Comparison of ENCODE assay signal across 18 cellular contexts in the genomic region with DNA sequence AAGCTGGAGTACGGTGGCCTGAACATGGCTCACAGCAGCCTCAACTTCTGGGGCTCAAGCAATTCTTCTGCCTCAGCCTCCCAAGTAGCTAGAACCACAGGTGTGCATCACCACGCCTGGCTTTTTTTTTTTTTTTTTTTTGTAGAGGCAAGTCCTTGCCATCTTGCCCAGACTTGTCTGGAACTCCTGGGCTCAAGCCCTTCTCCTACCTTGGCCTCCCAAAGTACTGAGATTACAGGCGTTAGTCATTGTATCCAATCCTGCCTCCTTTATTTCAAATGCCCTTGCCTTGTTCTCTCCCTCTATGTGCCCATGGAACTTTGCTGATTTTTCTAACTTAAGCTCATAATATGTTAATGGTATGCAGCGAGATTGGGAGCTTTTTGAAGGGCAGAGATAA. TPM values are rescaled to one million over a fixed set of nuclear protein-coding genes. Genes with fewer than 3 reads are reported as not detected.
A peak's percentile ranks its signal among the peaks of the same experiment; 100 is the strongest.
DNase-seq lines count a peak whose midpoint lies in the region; ATAC-seq and TF ChIP-seq lines count a peak whose summit lies in the region.
"Had no signal": no experiment of that assay in that cellular context is flagged by ENCODE, and none has a peak within 500 bp of the region (broad histone marks: within the 10 kb centered on the region; RNA-seq: fewer than 3 reads in every experiment).

No MANE protein-coding gene starts in this region.

- no peaks in the 10 kb centered on the region for H3K4me1 ChIP-seq in GM23338 (ENCODE audit: insufficient read depth)
- no peaks in the 10 kb centered on the region for H3K4me1 ChIP-seq in mesodermal cell (ENCODE audit: control insufficient read depth, insufficient read depth, low read length, poor library complexity, severe bottlenecking)

- H3K27ac Mint-ChIP-seq in GM23338 (no peak overlapping the region), endothelial cell (ENCODE audit: unreplicated experiment) (peak overlapping the region; percentile 67)
- H3K27ac Mint-ChIP-seq: B cell; CD8-positive, alpha-beta T cell had no signal

- no peaks in the 10 kb centered on the region for H3K79me2 ChIP-seq in GM23338 (replicated peaks; ENCODE audit: insufficient read depth)

- no peak for TF ChIP-seq CTCF in GM23338 (conservative IDR thresholded peaks at IDR 0.05; ENCODE audit: low read depth in 2 of 2)
- no peak for TF ChIP-seq CTCF in endothelial cell (IDR thresholded peaks at IDR 0.05; ENCODE audit: unreplicated experiment)

- H3K9me3 Mint-ChIP-seq in GM23338 (no peaks in the 10 kb centered on the region), endothelial cell (ENCODE audit: unreplicated experiment) (no peaks in the 10 kb centered on the region)
- H3K9me3 Mint-ChIP-seq: CD8-positive, alpha-beta T cell had no signal

- peaks cover 2% of the 10 kb centered on the region; the same call in 2 of the 3 replicates for H3K4me1 Mint-ChIP-seq in GM23338
- H3K4me1 Mint-ChIP-seq in endothelial cell (ENCODE audit: unreplicated experiment): peaks cover 19% of the 10 kb centered on the region
- H3K4me1 Mint-ChIP-seq: B cell had no signal

- H3K27ac ChIP-seq in GM23338 (ENCODE audit: low read depth) (no peak overlapping the region), mesodermal cell (ENCODE audit: low read depth, low read length, severe bottlenecking) (peak overlapping the region; percentile 0)
- H3K27ac ChIP-seq: BLaER1 treated with 17β-estradiol and CSF1 and Interleukin-3, amounts not matched to agents 10 nM and 100 nM had no signal

- H3K27me3 Mint-ChIP-seq in GM23338 (ENCODE audit: insufficient read depth, low read depth, poor library complexity) (peaks cover 3% of the 10 kb centered on the region), endothelial cell (ENCODE audit: unreplicated experiment) (no peaks in the 10 kb centered on the region)

- H3K4me2 ChIP-seq in GM23338: no peak overlapping the region
- H3K4me2 ChIP-seq: BLaER1 treated with 17β-estradiol and CSF1 and Interleukin-3, amounts not matched to agents 10 nM and 100 nM had no signal

- WGBS in mesodermal cell (ENCODE audit: insufficient coverage in 2 of 2), 2 experiments: 90 to 100% methylated on average over 1 to 2 of the region's 4 CpGs

- H3F3A ChIP-seq in GM23338 (replicated peaks; ENCODE audit: low read depth): no peaks in the 10 kb centered on the region

- H3K9me3 ChIP-seq in mesodermal cell (ENCODE audit: control insufficient read depth, low read length): no peaks in the 10 kb centered on the region

- no peaks in the 10 kb centered on the region for H4K20me1 ChIP-seq in GM23338 (replicated peaks; ENCODE audit: insufficient read depth)
- H4K20me1 ChIP-seq: BLaER1 treated with 17β-estradiol and CSF1 and Interleukin-3, amounts not matched to agents 10 nM and 100 nM had no signal

- no peak for DNase-seq in GM23338 (ENCODE audit: low spot score)
- no peak for DNase-seq in endothelial cell (ENCODE audit: low spot score)
- DNase-seq in SIG-M5 treated with dmso at 0.1 percent for 504 hours (lab: John Stamatoyannopoulos, UW; ENCODE audit: unreplicated experiment): no peak
- DNase-seq in NCI-H446 treated with DMSO at 0.1 percent for 48 hours (lab: John Stamatoyannopoulos, UW): no peak
- no peak for DNase-seq in germinal center (ENCODE audit: low spot score)
- DNase-seq in NCI-H2196 treated with DMSO at 0.1 percent for 48 hours (lab: John Stamatoyannopoulos, UW; ENCODE audit: unreplicated experiment): no peak
- DNase-seq: 8988T; CD8-positive, alpha-beta T cell; DMS 273 treated with DMSO at 0.1 percent for 48 hours; DMS53; DND-41; EL; HCEC 1CT had no signal

- H3K4me3 ChIP-seq in GM23338: no peak overlapping the region
- no peak overlapping the region for H3K4me3 ChIP-seq in mesodermal cell (ENCODE audit: extremely low read depth, insufficient read depth, low read length, poor library complexity, severe bottlenecking)
- H3K4me3 ChIP-seq: BLaER1 treated with 17β-estradiol and CSF1 and Interleukin-3, amounts not matched to agents 10 nM and 100 nM; GM12878 had no signal

- no peaks in the 10 kb centered on the region for H3K27me3 ChIP-seq in GM23338 (ENCODE audit: insufficient read depth)
- H3K27me3 ChIP-seq: BLaER1 treated with 17β-estradiol and CSF1 and Interleukin-3, amounts not matched to agents 10 nM and 100 nM had no signal

- H3K36me3 Mint-ChIP-seq in GM23338 (ENCODE audit: low read depth) (no peaks in the 10 kb centered on the region), endothelial cell (ENCODE audit: low read depth, unreplicated experiment) (no peaks in the 10 kb centered on the region)
- H3K36me3 Mint-ChIP-seq: CD8-positive, alpha-beta T cell had no signal

- H2AFZ ChIP-seq in GM23338: 0 out of 2 replicates have a peak overlapping the region, but pooled peaks have one; percentile 47

- H3K9me2 ChIP-seq in GM23338 (ENCODE audit: insufficient read depth): no peaks in the 10 kb centered on the region

- no peak overlapping the region for H3K4me3 Mint-ChIP-seq in GM23338
- no peak overlapping the region for H3K4me3 Mint-ChIP-seq in endothelial cell (ENCODE audit: unreplicated experiment)
- H3K4me3 Mint-ChIP-seq: B cell; CD8-positive, alpha-beta T cell had no signal

- ATAC-seq in GM23338 (no peak), esophagus mucosa (peak; percentile 25)
- ATAC-seq: CD8-positive, alpha-beta T cell; GM12878 had no signal

- no peaks in the 10 kb centered on the region for H3K36me3 ChIP-seq in GM23338 (ENCODE audit: insufficient read depth)
- H3K36me3 ChIP-seq in mesodermal cell (ENCODE audit: control insufficient read depth, insufficient read depth, low read length): no peaks in the 10 kb centered on the region
- H3K36me3 ChIP-seq: BLaER1 treated with 17β-estradiol and CSF1 and Interleukin-3, amounts not matched to agents 10 nM and 100 nM had no signal

TF ChIP-seq in GM23338, 12 proteins besides CTCF, POLR2A, EP300 and RAD21 (continues in another document):
- no peak for TF ChIP-seq CREB1 (CRISPR knock-in tag; IDR thresholded peaks at IDR 0.05; ENCODE audit: low read depth)
- no peak for TF ChIP-seq ZNF462 (CRISPR knock-in tag; IDR thresholded peaks at IDR 0.05)
- TF ChIP-seq NANOG (IDR thresholded peaks at IDR 0.05; ENCODE audit: borderline replicate concordance): no peak

RNA-seq across cellular contexts. Expression of gene PRICKLE1, which starts 49.2 kb away (rescaled TPM):
- total RNA-seq in GM23338 (2014; rRNA removed; shearing (Covaris generic)): 13.7 and 51.7 TPM in 2 replicates
- polyA plus RNA-seq in GM23338 (2016; fragmentation: Nextera tagmentation; extraction: Ambion mirVana): 7.7 and 12.8 TPM in 2 replicates
- total RNA-seq in endothelial cell (ENCODE audit: unreplicated experiment): 15.6 TPM
- total RNA-seq in esophagus mucosa: 1.4 TPM
- 20.3 TPM for polyA plus RNA-seq in mesodermal cell (2013, experiment 1 of 2)
- 19.1 TPM for polyA plus RNA-seq in mesodermal cell (2013, experiment 2 of 2)
